12 cellular contexts compared by ENCODE assay signal in genomic region chr9:13268469-13268868, GRCh38. TPM values are rescaled to one million over a fixed set of nuclear protein-coding genes. Genes with fewer than 3 reads are reported as not detected.
DNase-seq lines count a peak whose midpoint lies in the region; ATAC-seq and TF ChIP-seq lines count a peak whose summit lies in the region.
"Had no signal": no experiment of that assay in that cellular context is flagged by ENCODE, and none has a peak within 500 bp of the region (broad histone marks: within the 10 kb centered on the region; RNA-seq: fewer than 3 reads in every experiment).

No MANE protein-coding gene starts in this region.

- H3K27ac ChIP-seq in RWPE2 (ENCODE audit: poor library complexity, severe bottlenecking) (peak overlapping the region; percentile 36), psoas muscle (peak overlapping the region; percentile 64)
- H3K27ac ChIP-seq: BLaER1 treated with 17β-estradiol and CSF1 and Interleukin-3, amounts not matched to agents 10 nM and 100 nM had no signal

- TF ChIP-seq CTCF in RWPE2 (IDR thresholded peaks at IDR 0.05; ENCODE audit: poor library complexity, severe bottlenecking) (no peak), psoas muscle (IDR thresholded peaks at IDR 0.05) (no peak)

- DNase-seq in HCEC 1CT (peak; percentile 49), RWPE2 (ENCODE audit: low spot score) (no peak), erythroblast (lab: John Stamatoyannopoulos, UW) (peak; percentile 1 to 6), psoas muscle (no peak), hypothalamus (lab: John Stamatoyannopoulos, UW) (no peak), D341Med (ENCODE audit: low spot score) (no peak), NCI-H526 treated with DMSO at 0.1 percent for 48 hours (lab: John Stamatoyannopoulos, UW) (no peak)
- DNase-seq: activated CD8-positive, alpha-beta memory T cell treated with anti-CD3 and anti-CD28 coated beads, Interleukin-2, amount 10 ng/mL, durations not matched to agents 7 days and 5 days; activated naive CD4-positive, alpha-beta T cell; DMS53 had no signal

- peaks cover 12% of the 10 kb centered on the region for H3K4me1 ChIP-seq in RWPE2 (ENCODE audit: insufficient read depth, poor library complexity, severe bottlenecking)
- H3K4me1 ChIP-seq in psoas muscle: peaks cover 42% of the 10 kb centered on the region
- H3K4me1 ChIP-seq: BLaER1 treated with 17β-estradiol and CSF1 and Interleukin-3, amounts not matched to agents 10 nM and 100 nM had no signal

- intact Hi-C loops in psoas muscle (cut with DNase I): no loop called here

- WGBS in psoas muscle, 3 donors: 27 to 56% (median 38%) methylated on average over 7 of the region's 7 CpGs

- ATAC-seq in RWPE2 (ENCODE audit: low read depth) (peak; percentile 77), psoas muscle (peak; percentile 54 to 72 (median 65)), HG02588 (IDR thresholded peaks at IDR 0.05; ENCODE audit: unreplicated experiment) (no peak)
- ATAC-seq: activated CD8-positive, alpha-beta memory T cell treated with anti-CD3 and anti-CD28 coated beads, Interleukin-2, amount 10 ng/mL, durations not matched to agents 7 days and 5 days had no signal

- H3K4me3 ChIP-seq in RWPE2 (ENCODE audit: severe bottlenecking) (no peak overlapping the region), psoas muscle (no peak overlapping the region)
- H3K4me3 ChIP-seq: BLaER1 treated with 17β-estradiol and CSF1 and Interleukin-3, amounts not matched to agents 10 nM and 100 nM had no signal

- H3K9me3 ChIP-seq in RWPE2 (ENCODE audit: severe bottlenecking): no peaks in the 10 kb centered on the region
- H3K9me3 ChIP-seq in psoas muscle: no peaks in the 10 kb centered on the region
- H3K9me3 ChIP-seq: BLaER1 treated with 17β-estradiol and CSF1 and Interleukin-3, amounts not matched to agents 10 nM and 100 nM had no signal

- TF ChIP-seq POLR2A in erythroblast (IDR thresholded peaks at IDR 0.05; ENCODE audit: low read length): no peak

- H3K36me3 ChIP-seq in RWPE2 (ENCODE audit: low read depth) (no peaks in the 10 kb centered on the region), psoas muscle (ENCODE audit: insufficient read depth in 1 of 2, low read depth in 1 of 2) (no peaks in the 10 kb centered on the region)
- H3K36me3 ChIP-seq: BLaER1 treated with 17β-estradiol and CSF1 and Interleukin-3, amounts not matched to agents 10 nM and 100 nM had no signal

- H3K27me3 ChIP-seq in RWPE2 (ENCODE audit: insufficient read depth, poor library complexity, severe bottlenecking): no peaks in the 10 kb centered on the region
- H3K27me3 ChIP-seq in psoas muscle (ENCODE audit: insufficient read depth in 3 of 3, low read length in 2 of 3): no peaks in the 10 kb centered on the region
- H3K27me3 ChIP-seq: BLaER1 treated with 17β-estradiol and CSF1 and Interleukin-3, amounts not matched to agents 10 nM and 100 nM had no signal

RNA-seq across cellular contexts. Expression of gene MPDZ, which starts 11.0 kb away (rescaled TPM):
- total RNA-seq in psoas muscle: 10 to 100 TPM; 23.1 to 42.8 (median 31.2) TPM
- 10 to 100 TPM in 2 of 3 donors, 1 to 10 TPM in 1; 9.3 to 13.8 (median 12.0) TPM for polyA plus RNA-seq in psoas muscle
- total RNA-seq: activated CD8-positive, alpha-beta memory T cell treated with anti-CD3 and anti-CD28 coated beads, Interleukin-2, amount 10 ng/mL, durations not matched to agents 7 days and 5 days had no signal

Comparison
In these comparisons a context has a peak if more than half of its experiments do, and no peak if none do; other contexts are left out.
1. DNase-seq: peak in HCEC 1CT (single experiment) and erythroblast (2 of 2); none in RWPE2 (single experiment), psoas muscle (0 of 2), hypothalamus (0 of 51), D341Med (single experiment) and NCI-H526 treated with DMSO at 0.1 percent for 48 hours (single experiment).